ENCODE assay signal across 24 cellular contexts in the genomic region with DNA sequence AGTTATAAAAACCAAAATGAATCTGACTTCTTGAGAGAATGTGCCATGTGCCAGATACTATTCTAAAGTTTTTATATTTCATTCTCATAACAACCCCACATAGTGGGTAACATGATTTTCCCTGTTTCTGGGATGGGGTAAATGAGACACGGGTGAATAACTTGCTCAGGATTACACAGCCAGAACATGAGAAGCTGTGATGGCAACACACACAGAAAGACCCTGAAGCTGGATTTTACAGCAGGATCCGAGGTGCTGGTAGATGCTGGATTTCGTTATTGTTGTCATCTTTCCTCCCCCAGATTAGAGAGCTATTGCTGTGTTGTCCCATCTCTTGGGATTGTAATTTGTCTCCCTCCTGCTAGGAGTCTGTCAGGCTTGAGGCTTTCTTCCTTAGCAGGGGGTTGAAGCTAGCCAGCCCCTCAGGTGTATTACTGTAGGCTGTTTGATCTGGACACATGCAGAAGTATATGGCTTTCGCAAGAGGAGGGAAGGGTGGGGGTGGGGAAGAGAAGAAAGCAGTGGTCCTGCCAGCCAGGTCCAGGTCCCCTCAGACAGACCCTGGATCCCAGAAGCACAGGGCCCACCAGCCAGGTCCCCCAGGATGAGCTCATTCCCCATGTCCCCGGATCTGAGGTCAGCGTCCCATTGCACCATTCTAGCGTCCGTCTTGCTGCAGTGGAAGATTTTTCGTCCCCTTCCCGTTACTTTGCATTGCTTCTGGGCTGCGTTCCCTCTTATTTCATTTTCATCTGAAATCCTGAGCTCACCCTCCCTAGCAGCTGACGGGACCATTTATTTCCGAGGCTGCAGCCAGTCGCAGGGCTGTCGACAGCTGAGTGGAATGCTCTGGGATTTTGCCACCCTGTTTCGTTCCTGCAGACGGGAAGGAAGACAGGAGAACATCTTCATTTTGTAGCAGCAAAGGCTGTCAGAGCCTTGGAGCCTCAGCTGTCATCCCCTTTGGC. TPM values are rescaled to one million over a fixed set of nuclear protein-coding genes. Genes with fewer than 3 reads are reported as not detected.
DNase-seq lines count a peak whose midpoint lies in the region; ATAC-seq and TF ChIP-seq lines count a peak whose summit lies in the region.
"Had no signal": no experiment of that assay in that cellular context is flagged by ENCODE, and none has a peak within 500 bp of the region (broad histone marks: within the 10 kb centered on the region; RNA-seq: fewer than 3 reads in every experiment).

No MANE protein-coding gene starts in this region.

- peak; percentile 79 for DNase-seq in AG10803 (ENCODE audit: low read depth)
- no peak for DNase-seq in NT2/D1 (ENCODE audit: low read depth, low spot score)
- DNase-seq in heart left ventricle, result peak in 2 of 5 donors; percentile 9 to 27
- DNase-seq in neuronal stem cell (ENCODE audit: low spot score), result no peak
- DNase-seq in LoVo (ENCODE audit: low spot score), result no peak
- DNase-seq in glomerular visceral epithelial cell (ENCODE audit: extremely low spot score), result no peak
- no peak for DNase-seq in foreskin melanocyte
- DNase-seq in activated CD4-positive, CD25-positive, alpha-beta regulatory T cell treated with anti-CD3 and anti-CD28 coated beads, Interleukin-2, amount 50 U/mL, for 72 hours, result no peak
- DNase-seq: ACHN; activated CD4-positive, alpha-beta memory T cell treated with anti-CD3 and anti-CD28 coated beads, Interleukin-2, amount 10 ng/mL, durations not matched to agents 7 days and 5 days; activated CD4-positive, CD25-positive, alpha-beta regulatory T cell; activated gamma-delta T cell treated with Interleukin-2 at 50 U/mL for 16 hours; activated T-cell treated with anti-CD3 and anti-CD28 coated beads for 4 hours; CD4-positive, alpha-beta T cell; cortex of kidney; H7; hippocampal formation; lower lobe of right lung; NCI-H2171 treated with DMSO at 0.1 percent for 48 hours; NCI-H526; nucleus accumbens; retina; T1000; trophoblast cell had no signal

- peaks cover 16% of the 10 kb centered on the region for H3K4me1 ChIP-seq in NT2/D1 (ENCODE audit: insufficient read depth, insufficient read length)
- no peaks in the 10 kb centered on the region for H3K4me1 ChIP-seq in heart left ventricle
- H3K4me1 ChIP-seq in neuronal stem cell (ENCODE audit: control insufficient read depth in 2 of 2, insufficient read depth in 1 of 2, low read depth in 1 of 2, low read length in 2 of 2), result peaks cover 0 to 6% of the 10 kb centered on the region in 2 donors
- H3K4me1 ChIP-seq: lower lobe of right lung had no signal

- H3K9me3 ChIP-seq in NT2/D1 (ENCODE audit: insufficient read depth, low read length) (peaks cover 7% of the 10 kb centered on the region; the same call in 1 of the 2 replicates), heart left ventricle (no peaks in the 10 kb centered on the region), neuronal stem cell (replicated peaks in 1 of 2; ENCODE audit: control insufficient read depth in 2 of 2, insufficient read depth in 1 of 2, low read depth in 1 of 2, low read length in 2 of 2) (peaks cover 0 to 4% of the 10 kb centered on the region in 2 donors)
- H3K9me3 ChIP-seq: lower lobe of right lung had no signal

- no peak overlapping the region for H2AK5ac ChIP-seq in neuronal stem cell (ENCODE audit: low read depth, low read length)

- H3K23ac ChIP-seq in neuronal stem cell (ENCODE audit: low read depth, low read length, poor library complexity), result no peak overlapping the region

- peak overlapping the region; percentile 17 for H3K9ac ChIP-seq in NT2/D1 (ENCODE audit: insufficient read length, low read depth)
- H3K9ac ChIP-seq in neuronal stem cell (ENCODE audit: low read depth, low read length, poor library complexity), result no peak overlapping the region

- ATAC-seq in heart left ventricle, result peak in 3 of 4 donors; percentile 49 to 56 (median 53)

- H3K27me3 ChIP-seq in NT2/D1 (ENCODE audit: insufficient read depth, insufficient read length) (peaks cover 10% of the 10 kb centered on the region), heart left ventricle (peaks cover 0 to 85% (median 26%) of the 10 kb centered on the region in 9 donors), neuronal stem cell (ENCODE audit: control insufficient read depth in 3 of 3, insufficient read depth in 3 of 3, low read depth in 1 of 3, low read length in 3 of 3) (peaks cover 0 to 51% (median 2%) of the 10 kb centered on the region in 3 experiments)

- TF ChIP-seq CTCF in AG10803 (conservative IDR thresholded peaks at IDR 0.05; ENCODE audit: low read length) (no peak), heart left ventricle (IDR thresholded peaks at IDR 0.05) (no peak)

- no peak overlapping the region for H2BK15ac ChIP-seq in neuronal stem cell (ENCODE audit: low read length)

- no peak overlapping the region for H2BK12ac ChIP-seq in neuronal stem cell (ENCODE audit: low read length)

- H2BK120ac ChIP-seq in neuronal stem cell (ENCODE audit: low read depth, low read length), result no peak overlapping the region

- no peak overlapping the region for H2AFZ ChIP-seq in neuronal stem cell (ENCODE audit: low read length)

- H3K4me2 ChIP-seq in neuronal stem cell (ENCODE audit: insufficient read depth, low read length, poor library complexity, severe bottlenecking), result no peak overlapping the region

- WGBS in heart left ventricle, 4 donors, result 32 to 41% (median 36%) methylated on average over 16 to 17 of the region's 17 CpGs
- WGBS in neuronal stem cell (ENCODE audit: extremely low coverage in 2 of 2, insufficient read length in 2 of 2, insufficient replicate concordance in 1 of 2), 2 donors, result no CpG with 5 or more reads among the region's 17 CpGs

- no peaks in the 10 kb centered on the region for H3K79me1 ChIP-seq in neuronal stem cell (ENCODE audit: low read depth, low read length)

- H2BK5ac ChIP-seq in neuronal stem cell (ENCODE audit: low read length), result no peak overlapping the region

- H4K8ac ChIP-seq in neuronal stem cell (ENCODE audit: low read depth, low read length), result no peak overlapping the region

- no peak overlapping the region; the same call in 1 of the 2 replicates for H3K4me3 ChIP-seq in AG10803 (ENCODE audit: low read length)
- H3K4me3 ChIP-seq in NT2/D1 (ENCODE audit: insufficient read length, low read depth), result no peak overlapping the region
- H3K4me3 ChIP-seq in heart left ventricle, result no peak overlapping the region
- H3K4me3 ChIP-seq in neuronal stem cell (ENCODE audit: low read length in 2 of 2), result no peak overlapping the region
- H3K4me3 ChIP-seq: lower lobe of right lung had no signal

- no peak overlapping the region for H3K4ac ChIP-seq in neuronal stem cell (ENCODE audit: low read length)

- peak overlapping the region; percentile 59 for H3K18ac ChIP-seq in neuronal stem cell (ENCODE audit: low read length)

- H3K36me3 ChIP-seq in NT2/D1 (ENCODE audit: insufficient read depth, insufficient read length, low read length), result no peaks in the 10 kb centered on the region
- no peaks in the 10 kb centered on the region for H3K36me3 ChIP-seq in heart left ventricle
- H3K36me3 ChIP-seq in neuronal stem cell (replicated peaks in 1 of 2; ENCODE audit: control insufficient read depth in 2 of 2, insufficient read depth in 2 of 2, low read length in 2 of 2), result no peaks in the 10 kb centered on the region
- H3K36me3 ChIP-seq: lower lobe of right lung had no signal

- intact Hi-C loops in heart left ventricle (cut with DNase I), result no loop called here

- no peak overlapping the region for H3K27ac ChIP-seq in heart left ventricle
- H3K27ac ChIP-seq in neuronal stem cell (replicated peaks; ENCODE audit: low read length), result no peak overlapping the region
- H3K27ac ChIP-seq: lower lobe of right lung had no signal

- no peak overlapping the region for H4K91ac ChIP-seq in neuronal stem cell (ENCODE audit: low read depth, low read length, poor library complexity)

- no peak for TF ChIP-seq POLR2A in heart left ventricle (IDR thresholded peaks at IDR 0.05)

- H3K14ac ChIP-seq in neuronal stem cell (ENCODE audit: low read length), result no peak overlapping the region

RNA-seq across cellular contexts. Expression of gene KCNG1, which starts 7.3 kb away (rescaled TPM):
- total RNA-seq in heart left ventricle, result under 1 TPM in 7 of 9 donors, not detected in 2; 0.10 to 0.59 (median 0.38) TPM
- under 1 TPM; 0.11 to 0.64 TPM for polyA plus RNA-seq in heart left ventricle
- polyA plus RNA-seq in neuronal stem cell (2013, experiment 1 of 2), result 8.5 TPM
- 8.4 TPM for polyA plus RNA-seq in neuronal stem cell (2013, experiment 2 of 2)
- total RNA-seq: CD4-positive, alpha-beta T cell; lower lobe of right lung had no signal
